Comparison of ENCODE assay signal across 1 cellular context in genomic region chr10:70699063-70699658, GRCh38.
TF ChIP-seq lines count a peak whose summit lies in the region.

No MANE protein-coding gene starts in this region.

TF ChIP-seq in HCT116, 20 proteins besides CTCF, POLR2A, EP300 and RAD21:
- no peak for TF ChIP-seq FOSL1 (IDR thresholded peaks at IDR 0.05; ENCODE audit: low read depth)
- no peak for TF ChIP-seq CBX3 (IDR thresholded peaks at IDR 0.05; ENCODE audit: low read depth)
- no peak for TF ChIP-seq ZNF274 (IDR thresholded peaks at IDR 0.05; ENCODE audit: low read depth, low read length)
- no peak for TF ChIP-seq EGR1 (IDR thresholded peaks at IDR 0.05; ENCODE audit: low read depth)
- no peak for TF ChIP-seq EZH2 (IDR thresholded peaks at IDR 0.05)
- TF ChIP-seq ATF3 (IDR thresholded peaks at IDR 0.05) = no peak
- TF ChIP-seq ELF1 (IDR thresholded peaks at IDR 0.05; ENCODE audit: borderline replicate concordance, low read depth) = no peak
- TF ChIP-seq SIN3A (IDR thresholded peaks at IDR 0.05; ENCODE audit: low read depth) = no peak
- no peak for TF ChIP-seq CEBPB (IDR thresholded peaks at IDR 0.05; ENCODE audit: low read depth)
- no peak for TF ChIP-seq MAX (IDR thresholded peaks at IDR 0.05)
- no peak for TF ChIP-seq JUND (IDR thresholded peaks at IDR 0.05)
- no peak for TF ChIP-seq REST (IDR thresholded peaks at IDR 0.05; ENCODE audit: low read depth)
